12 cellular contexts compared by ENCODE assay signal in genomic region chr17:44559288-44560249, GRCh38. TPM values are rescaled to one million over a fixed set of nuclear protein-coding genes. Genes with fewer than 3 reads are reported as not detected.
DNase-seq lines count a peak whose midpoint lies in the region; ATAC-seq and TF ChIP-seq lines count a peak whose summit lies in the region.
"Had no signal": no experiment of that assay in that cellular context is flagged by ENCODE, and none has a peak within 500 bp of the region (broad histone marks: within the 10 kb centered on the region; RNA-seq: fewer than 3 reads in every experiment).

No MANE protein-coding gene starts in this region.

- H3K4me3 ChIP-seq in AG09309 (ENCODE audit: control insufficient read depth, low read depth, low read length) (peak overlapping the region; percentile 94), coronary artery (peak overlapping the region; percentile 85)

- peak overlapping the region; percentile 100 for H3K4me3 Mint-ChIP-seq in HFFc6
- peak overlapping the region; percentile 98 for H3K4me3 Mint-ChIP-seq in nephron progenitor cell
- H3K4me3 Mint-ChIP-seq: activated naive CD4-positive, alpha-beta T cell treated with anti-CD3 and anti-CD28 coated beads for 36 hours had no signal

- ATAC-seq in GM21447 (IDR thresholded peaks at IDR 0.05; ENCODE audit: unreplicated experiment): no peak

- TF ChIP-seq CTCF in AG09309 (IDR thresholded peaks at IDR 0.05; ENCODE audit: control insufficient read depth, insufficient read depth, low read depth, low read length, missing control alignments) (no peak), HFFc6 (IDR thresholded peaks at IDR 0.05) (no peak), coronary artery (IDR thresholded peaks at IDR 0.05) (no peak), nephron progenitor cell (IDR thresholded peaks at IDR 0.05) (no peak)

- peaks cover 6% of the 10 kb centered on the region for H3K27me3 Mint-ChIP-seq in HFFc6 (ENCODE audit: insufficient read depth)
- no peaks in the 10 kb centered on the region for H3K27me3 Mint-ChIP-seq in nephron progenitor cell (ENCODE audit: low read depth, poor library complexity)

- H3K9me3 Mint-ChIP-seq in HFFc6: peaks cover 20% of the 10 kb centered on the region
- H3K9me3 Mint-ChIP-seq in nephron progenitor cell: peaks cover 20% of the 10 kb centered on the region

- peaks cover 60% of the 10 kb centered on the region for H3K4me1 Mint-ChIP-seq in HFFc6 (ENCODE audit: low read depth)
- H3K4me1 Mint-ChIP-seq in nephron progenitor cell: peaks cover 74% of the 10 kb centered on the region

- H3K36me3 Mint-ChIP-seq in HFFc6 (ENCODE audit: low read depth) (peaks cover 44% of the 10 kb centered on the region), nephron progenitor cell (ENCODE audit: low read depth) (peaks cover 53% of the 10 kb centered on the region)

- peak overlapping the region; percentile 61 to 91 for H3K27ac ChIP-seq in coronary artery
- H3K27ac ChIP-seq: VCaP had no signal

- no peak for DNase-seq in AG09309 (ENCODE audit: low read depth)
- DNase-seq in HFFc6: no peak
- DNase-seq in coronary artery (ENCODE audit: low spot score): no peak
- DNase-seq in nephron progenitor cell: no peak
- no peak for DNase-seq in activated CD4-positive, alpha-beta T cell treated with anti-CD3 and anti-CD28 coated beads, Interleukin-2, amount 50 U/mL, for 4 hours
- no peak for DNase-seq in activated CD4-positive, CD25-positive, alpha-beta regulatory T cell (lab: John Stamatoyannopoulos, UW)
- no peak for DNase-seq in A172 (ENCODE audit: low spot score)
- DNase-seq: activated naive CD4-positive, alpha-beta T cell treated with anti-CD3 and anti-CD28 coated beads for 36 hours; DMS153; NCI-H69 had no signal

- H3K27ac Mint-ChIP-seq in HFFc6 (peak overlapping the region; percentile 97), nephron progenitor cell (peak overlapping the region; percentile 99)

RNA-seq across cellular contexts. Expression of gene FZD2, which starts 2.3 kb away (rescaled TPM):
- total RNA-seq in HFFc6 (2021; fragmentation: NEBNext Ultra II Directional; extraction: Animal tissue kit (Norgen Biotek cat#: 25700)): 100 to 1,000 TPM in 1 of 6 experiments, 10 to 100 TPM in 5; 76.4 to 103 (median 92.8) TPM
- 18.2 and 24.4 TPM in 2 replicates for total RNA-seq in A172 (2014; rRNA removed; shearing (Covaris generic))
- total RNA-seq: activated naive CD4-positive, alpha-beta T cell treated with anti-CD3 and anti-CD28 coated beads for 36 hours had no signal

RNA-seq across cellular contexts. Expression of gene GPATCH8, which starts 56.4 kb away (rescaled TPM):
- 10 to 100 TPM; 23.4 to 30.0 (median 27.1) TPM for total RNA-seq in HFFc6 (2021; fragmentation: NEBNext Ultra II Directional; extraction: Animal tissue kit (Norgen Biotek cat#: 25700))
- total RNA-seq in A172 (2014; rRNA removed; shearing (Covaris generic)): 13.6 and 19.3 TPM in 2 replicates
